Comparison of ENCODE assay signal across 10 cellular contexts in genomic region chr22:46591890-46592289, GRCh38. TPM values are rescaled to one million over a fixed set of nuclear protein-coding genes. Genes with fewer than 3 reads are reported as not detected.
DNase-seq lines count a peak whose midpoint lies in the region; ATAC-seq, FAIRE-seq and TF ChIP-seq lines count a peak whose summit lies in the region.
"Had no signal": no experiment of that assay in that cellular context is flagged by ENCODE, and none has a peak within 500 bp of the region (broad histone marks: within the 10 kb centered on the region; RNA-seq: fewer than 3 reads in every experiment).

No MANE protein-coding gene starts in this region.

- no peak for DNase-seq in activated naive CD4-positive, alpha-beta T cell treated with anti-CD3 and anti-CD28 coated beads for 36 hours
- no peak for DNase-seq in activated naive CD4-positive, alpha-beta T cell treated with anti-CD3 and anti-CD28 coated beads, Interleukin-2, amount 50 U/mL, for 16 hours
- no peak for DNase-seq in GM12878 (ENCODE audit: low read depth, low spot score)
- no peak for DNase-seq in tibial nerve (ENCODE audit: low spot score in 2 of 2)
- no peak for DNase-seq in cortex of kidney (lab: John Stamatoyannopoulos, UW)
- DNase-seq: activated effector memory CD4-positive, alpha-beta T cell treated with anti-CD3 and anti-CD28 coated beads, Interleukin-2, amount 50 U/mL, for 16 hours; NCI-H526 had no signal

- RAD21 ChIA-PET in GM12878 (lab: Charles Lee; ENCODE audit: unreplicated experiment): interaction anchor here (0.7 kb wide), 1 partner anchor 116 kb away, joined by 3 read pairs; no protein-coding TSS in a partner anchor

- peak overlapping the region; percentile 36 for H3K4me3 Mint-ChIP-seq in activated naive CD4-positive, alpha-beta T cell treated with anti-CD3 and anti-CD28 coated beads for 36 hours

- peaks cover 29% of the 10 kb centered on the region for H3K4me1 Mint-ChIP-seq in activated naive CD4-positive, alpha-beta T cell treated with anti-CD3 and anti-CD28 coated beads for 36 hours (ENCODE audit: low read depth)

- TF ChIP-seq POLR2A in GM12878 (IDR thresholded peaks at IDR 0.05; ENCODE audit: low read depth, low read length): no peak
- no peak for TF ChIP-seq POLR2A in tibial nerve (IDR thresholded peaks at IDR 0.05)

- H4K20me1 ChIP-seq in GM12878 (ENCODE audit: control insufficient read depth, insufficient read depth): no peaks in the 10 kb centered on the region

- in situ Hi-C loops in GM12878 (cut with MboI): no loop called here

- peaks cover 4% of the 10 kb centered on the region for H3K79me2 ChIP-seq in GM12878 (ENCODE audit: control insufficient read depth, insufficient read depth, low read length)

- POLR2A ChIA-PET in GM12878 (lab: Charles Lee): interaction anchor here (0.5 to 0.8 kb wide), 3 partner anchors 11 to 115 kb away, joined by 3 to 6 read pairs (median 3); no protein-coding TSS in a partner anchor

- no peak for TF ChIP-seq RAD21 in GM12878 (IDR thresholded peaks at IDR 0.05; ENCODE audit: insufficient read depth, low read depth, low read length)

- H3K9me3 Mint-ChIP-seq in activated naive CD4-positive, alpha-beta T cell treated with anti-CD3 and anti-CD28 coated beads for 36 hours: no peaks in the 10 kb centered on the region

- peak overlapping the region; percentile 54; the same call in 1 of the 2 replicates for H3K9ac ChIP-seq in GM12878 (ENCODE audit: control insufficient read depth, insufficient read depth, low read length)
- peak overlapping the region in 1 of 2 donors; percentile 6 for H3K9ac ChIP-seq in mucosa of rectum (ENCODE audit: low read depth in 1 of 2, low read length in 2 of 2)

- no TSS peak for BruUV-seq in GM12878 (replicated peaks; lab: Mats Ljungman, UMichigan)

- ATAC-seq in GM12878 (no peak), HG03039 (IDR thresholded peaks at IDR 0.05; ENCODE audit: unreplicated experiment) (no peak), GM21737 (IDR thresholded peaks at IDR 0.05; ENCODE audit: unreplicated experiment) (no peak)

- peak overlapping the region; percentile 29; the same call in 1 of the 2 replicates for H3K4me3 ChIP-seq in GM12878
- H3K4me3 ChIP-seq in mucosa of rectum (ENCODE audit: low read length in 2 of 2): no peak overlapping the region
- peak overlapping the region in 1 of 4 donors; percentile 36 for H3K4me3 ChIP-seq in tibial nerve

- H3K27me3 ChIP-seq in GM12878 (replicated peaks in 1 of 2; ENCODE audit: control insufficient read depth in 2 of 2, insufficient read depth in 2 of 2, low read length in 1 of 2) (no peaks in the 10 kb centered on the region), mucosa of rectum (ENCODE audit: control insufficient read depth in 2 of 2, insufficient read depth in 2 of 2, low read length in 2 of 2) (no peaks in the 10 kb centered on the region), tibial nerve (no peaks in the 10 kb centered on the region)

- no peaks in the 10 kb centered on the region for H3K9me3 ChIP-seq in GM12878 (replicated peaks; ENCODE audit: control insufficient read depth, insufficient read depth, low read length)
- no peaks in the 10 kb centered on the region for H3K9me3 ChIP-seq in mucosa of rectum (ENCODE audit: control insufficient read depth in 2 of 2, low read length in 2 of 2)
- no peaks in the 10 kb centered on the region for H3K9me3 ChIP-seq in tibial nerve

- H3K27ac Mint-ChIP-seq in activated naive CD4-positive, alpha-beta T cell treated with anti-CD3 and anti-CD28 coated beads for 36 hours: peak overlapping the region; percentile 46

- H3K36me3 ChIP-seq in GM12878 (ENCODE audit: control insufficient read depth in 2 of 2, insufficient read depth in 2 of 2, low read length in 1 of 2) (no peaks in the 10 kb centered on the region; a peak in 1 of 4 replicates), mucosa of rectum (ENCODE audit: control insufficient read depth in 2 of 2, insufficient read depth in 2 of 2, low read length in 2 of 2) (peaks cover 0 to 5% of the 10 kb centered on the region in 2 donors), tibial nerve (no peaks in the 10 kb centered on the region)

- intact Hi-C loops in activated naive CD4-positive, alpha-beta T cell treated with anti-CD3 and anti-CD28 coated beads for 36 hours (cut with micrococcal nuclease): loop anchor here (1.0 kb wide), 2 partner anchors 12 to 21 kb away; no protein-coding TSS in a partner anchor
- intact Hi-C loops in GM12878 (cut with micrococcal nuclease; ENCODE audit: unreplicated experiment): loop anchor here (1.0 to 10.0 kb wide), 2 partner anchors 21 to 183 kb away; no protein-coding TSS in a partner anchor

- TF ChIP-seq CTCF in GM12878 (IDR thresholded peaks at IDR 0.05 in 2 of 3, conservative IDR thresholded peaks at IDR 0.05 in 1 of 3; ENCODE audit: control insufficient read depth in 2 of 3, extremely low read depth in 1 of 3, insufficient read depth in 1 of 3, low read depth in 3 of 3, low read length in 3 of 3) (no peak), tibial nerve (IDR thresholded peaks at IDR 0.05) (no peak)

- H3K27me3 Mint-ChIP-seq in activated naive CD4-positive, alpha-beta T cell treated with anti-CD3 and anti-CD28 coated beads for 36 hours (ENCODE audit: low read depth): no peaks in the 10 kb centered on the region

- no peak for FAIRE-seq in GM12878 (lab: Jason Lieb, UNC)

- H3K4me2 ChIP-seq in GM12878 (ENCODE audit: control insufficient read depth, insufficient read depth): peak overlapping the region; percentile 98

- H2AFZ ChIP-seq in GM12878 (ENCODE audit: control insufficient read depth, low read depth, low read length): no peak overlapping the region; the same call in 1 of the 2 replicates

- TF ChIP-seq EP300 in GM12878 (IDR thresholded peaks at IDR 0.05; ENCODE audit: borderline replicate concordance in 1 of 2, control insufficient read depth in 1 of 2, low read depth in 2 of 2, low read length in 2 of 2): no peak
- TF ChIP-seq EP300 in tibial nerve (IDR thresholded peaks at IDR 0.05): no peak

- CTCF ChIA-PET in activated naive CD4-positive, alpha-beta T cell treated with anti-CD3 and anti-CD28 coated beads for 36 hours (lab: Charles Lee): interaction anchor here (2.0 kb wide), 1 partner anchor 29 kb away, joined by 7 read pairs; no protein-coding TSS in a partner anchor
- CTCF ChIA-PET in GM12878 (lab: Yijun Ruan, JAX): interaction anchor here (1.2 to 3.4 kb wide), 3 partner anchors 19 to 144 kb away, joined by 3 to 19 read pairs (median 4); no protein-coding TSS in a partner anchor

- WGBS in GM12878 (ENCODE audit: insufficient coverage, insufficient replicate concordance, low lambda C conversion rate, missing lambda C conversion rate): 43% methylated on average over 7 of the region's 7 CpGs
- WGBS in tibial nerve, 2 donors: 80 to 83% methylated on average over 6 to 7 of the region's 7 CpGs

- H3K27ac ChIP-seq in GM12878 (ENCODE audit: control insufficient read depth, insufficient read depth) (peak overlapping the region; percentile 94), mucosa of rectum (ENCODE audit: low read depth in 2 of 2, low read length in 2 of 2) (peak overlapping the region; percentile 58 to 79), tibial nerve (peak overlapping the region; percentile 33 to 86 (median 78))

- H3K36me3 Mint-ChIP-seq in activated naive CD4-positive, alpha-beta T cell treated with anti-CD3 and anti-CD28 coated beads for 36 hours (ENCODE audit: low read depth): no peaks in the 10 kb centered on the region

- SMC1A ChIA-PET in GM12878 (lab: Charles Lee; ENCODE audit: uncharacterized antibody, unreplicated experiment): interaction anchor here (0.9 to 1.8 kb wide), 4 partner anchors 9 to 22 kb away, joined by 3 to 6 read pairs (median 4); no protein-coding TSS in a partner anchor

- H3K4me1 ChIP-seq in GM12878 (ENCODE audit: control insufficient read depth, insufficient read depth, low read length) (peaks cover 52% of the 10 kb centered on the region), mucosa of rectum (ENCODE audit: control insufficient read depth in 2 of 2, insufficient read depth in 2 of 2, low read length in 2 of 2) (peaks cover 26 to 51% of the 10 kb centered on the region in 2 donors), tibial nerve (peaks cover 0 to 94% (median 36%) of the 10 kb centered on the region in 4 donors)

RNA-seq across cellular contexts. Expression of gene GRAMD4, which starts 28.3 kb away (rescaled TPM):
- 10 to 100 TPM; 34.3 to 35.4 TPM for total RNA-seq in activated naive CD4-positive, alpha-beta T cell treated with anti-CD3 and anti-CD28 coated beads for 36 hours
- 20.3 and 24.6 TPM in 2 replicates for total RNA-seq in GM12878 (2013; cell fraction: nucleolus; rRNA removed)
- 27.4 and 28.7 TPM in 2 replicates for total RNA-seq in GM12878 (2014; rRNA removed)
- total RNA-seq in GM12878 (2014; rRNA removed; fragmentation: Illumina TruSeq; extraction: Trizol): 8.9 and 11.7 TPM in 2 replicates
- total RNA-seq in GM12878 (2021): 45.5 and 49.1 TPM in 2 replicates
- 2.6 TPM for polyA plus RNA-seq in GM12878 (2011; ENCODE audit: low read depth)
- polyA plus RNA-seq in GM12878 (2011; rRNA removed): 22.1 and 24.3 TPM in 2 replicates
- 11.8 and 18.5 TPM in 2 replicates for polyA plus RNA-seq in GM12878 (2011; cell fraction: cytosol; rRNA removed)
- polyA plus RNA-seq in GM12878 (2011; cell fraction: nucleus; rRNA removed): 69.1 and 78.8 TPM in 2 replicates
- 6.2 and 8.4 TPM in 2 replicates for polyA plus RNA-seq in GM12878 (2012)
- 7.2 and 9.5 TPM in 2 replicates for polyA plus RNA-seq in GM12878 (2014; fragmentation: Illumina TruSeq; extraction: Trizol)
- under 1 TPM; 0.21 to 0.73 TPM for polyA plus RNA-seq in GM12878 (2014; fragmentation: Nextera tagmentation; extraction: Ambion mirVana)
- 32.3 and 38.6 TPM in 2 replicates for polyA plus RNA-seq in GM12878 (2014; rRNA removed)
- polyA plus RNA-seq in GM12878 (2016; fragmentation: Nextera tagmentation; extraction: Ambion mirVana): 1 to 10 TPM; 4.2 to 5.3 TPM
- 34.2 and 34.7 TPM in 2 replicates for polyA minus RNA-seq in GM12878 (2011; rRNA and poly(A)+ RNA removed)
- 13.9 and 15.8 TPM in 2 replicates for polyA minus RNA-seq in GM12878 (2011; cell fraction: cytosol; rRNA and poly(A)+ RNA removed)
- 26.5 and 39.9 TPM in 2 replicates for polyA minus RNA-seq in GM12878 (2011; cell fraction: nucleus; rRNA and poly(A)+ RNA removed)
- total RNA-seq in tibial nerve: 100 to 1,000 TPM in 1 of 4 donors, 10 to 100 TPM in 3; 18.2 to 299 (median 54.3) TPM

RNA-seq across cellular contexts. Expression of gene CELSR1, which starts 54.5 kb away (rescaled TPM):
- under 1 TPM; 0.17 to 0.25 TPM for total RNA-seq in activated naive CD4-positive, alpha-beta T cell treated with anti-CD3 and anti-CD28 coated beads for 36 hours
- 6.5 and 9.5 TPM in 2 replicates for total RNA-seq in GM12878 (2013; cell fraction: nucleolus; rRNA removed)
- total RNA-seq in GM12878 (2014; rRNA removed) (0.34 and 0.38 TPM in 2 replicates), GM12878 (2014; rRNA removed; fragmentation: Illumina TruSeq; extraction: Trizol) (0.22 and 0.23 TPM in 2 replicates), GM12878 (2021) (0.74 and 0.90 TPM in 2 replicates), tibial nerve (1 to 10 TPM; 1.0 to 5.9 (median 2.6) TPM)
- 0.20 TPM for polyA plus RNA-seq in GM12878 (2011; ENCODE audit: low read depth)
- polyA plus RNA-seq in GM12878 (2011; rRNA removed) (1.3 and 1.7 TPM in 2 replicates), GM12878 (2014; fragmentation: Illumina TruSeq; extraction: Trizol) (0.32 and 0.37 TPM in 2 replicates), GM12878 (2014; fragmentation: Nextera tagmentation; extraction: Ambion mirVana) (under 1 TPM in 1 of 2 experiments, not detected in 1; 0.05 TPM), GM12878 (2014; rRNA removed) (0.66 and 0.78 TPM in 2 replicates), GM12878 (2016; fragmentation: Nextera tagmentation; extraction: Ambion mirVana) (under 1 TPM in 1 of 2 experiments, not detected in 1; 0.08 TPM)
- polyA plus RNA-seq in GM12878 (2011; cell fraction: cytosol; rRNA removed): 2.4 and 2.5 TPM in 2 replicates
- polyA plus RNA-seq in GM12878 (2011; cell fraction: nucleus; rRNA removed): 14.0 and 14.2 TPM in 2 replicates
- polyA plus RNA-seq in GM12878 (2012): 0.51 and 0.73 TPM in 2 replicates
- polyA minus RNA-seq in GM12878 (2011; rRNA and poly(A)+ RNA removed): 5.9 and 8.8 TPM in 2 replicates
- polyA minus RNA-seq in GM12878 (2011; cell fraction: cytosol; rRNA and poly(A)+ RNA removed): 2.8 and 3.7 TPM in 2 replicates
- polyA minus RNA-seq in GM12878 (2011; cell fraction: nucleus; rRNA and poly(A)+ RNA removed): 9.6 and 16.9 TPM in 2 replicates
